17 cellular contexts compared by ENCODE assay signal in genomic region chrX:129559800-129560199, GRCh38. TPM values are rescaled to one million over a fixed set of nuclear protein-coding genes. Genes with fewer than 3 reads are reported as not detected.
DNase-seq lines count a peak whose midpoint lies in the region; ATAC-seq and TF ChIP-seq lines count a peak whose summit lies in the region.
"Had no signal": no experiment of that assay in that cellular context is flagged by ENCODE, and none has a peak within 500 bp of the region (broad histone marks: within the 10 kb centered on the region; RNA-seq: fewer than 3 reads in every experiment).

No MANE protein-coding gene starts in this region.

- TF ChIP-seq CTCF in SK-N-SH (IDR thresholded peaks at IDR 0.05) = no peak
- peak; percentile 18; the same call in 1 of the 2 replicates for TF ChIP-seq CTCF in PC-3 (conservative IDR thresholded peaks at IDR 0.05; ENCODE audit: low read depth, low read length)
- no peak for TF ChIP-seq CTCF in foreskin keratinocyte (conservative IDR thresholded peaks at IDR 0.05)

- ATAC-seq in SK-N-SH treated with all-trans-retinoic acid at 6 μM for 48 hours (peak; percentile 51; the same call in 1 of the 3 replicates), PC-3 (no peak), foreskin keratinocyte (peak; percentile 32), GM18870 (IDR thresholded peaks at IDR 0.05; ENCODE audit: unreplicated experiment) (no peak)
- ATAC-seq: GM12878 had no signal

- WGBS in SK-N-SH (ENCODE audit: low lambda C conversion rate) = 100% methylated on average over 1 of the region's 1 CpG

- H3K27me3 ChIP-seq in SK-N-SH (ENCODE audit: insufficient read depth) = no peaks in the 10 kb centered on the region
- H3K27me3 ChIP-seq in PC-3 (ENCODE audit: low read length) = no peaks in the 10 kb centered on the region
- no peaks in the 10 kb centered on the region for H3K27me3 ChIP-seq in foreskin keratinocyte
- H3K27me3 ChIP-seq: BE2C had no signal

- no peak overlapping the region for H3K27ac ChIP-seq in SK-N-SH (ENCODE audit: low read depth in 2 of 2, low read length in 1 of 2)
- no peak overlapping the region for H3K27ac ChIP-seq in PC-3 (ENCODE audit: low read length)
- no peak overlapping the region for H3K27ac ChIP-seq in foreskin keratinocyte
- H3K27ac ChIP-seq: HL-60 had no signal

- DNase-seq in SK-N-SH (no peak), PC-3 (no peak), foreskin keratinocyte (no peak), NCI-H1930 (lab: John Stamatoyannopoulos, UW) (no peak), medulla oblongata (ENCODE audit: extremely low spot score) (no peak)
- DNase-seq: ACHN; BE2C; C1 segment of cervical spinal cord; CD4-positive, CD25-positive, alpha-beta regulatory T cell; CD8-positive, alpha-beta memory T cell; COR-L47; DMS79 treated with DMSO at 0.1 percent for 48 hours had no signal

- POLR2A ChIA-PET in SK-N-SH (lab: Yijun Ruan, JAX) = no interaction called here
- POLR2A ChIA-PET in PC-3 (lab: Charles Lee; ENCODE audit: unreplicated experiment) = no interaction called here

- TF ChIP-seq EP300 in SK-N-SH (IDR thresholded peaks at IDR 0.05; ENCODE audit: borderline replicate concordance in 1 of 2, low read depth in 1 of 2, low read length in 1 of 2) = no peak

- no peak for TF ChIP-seq RAD21 in SK-N-SH (IDR thresholded peaks at IDR 0.05; ENCODE audit: low read length)

- H3F3A ChIP-seq in SK-N-SH (replicated peaks; ENCODE audit: insufficient read depth) = no peaks in the 10 kb centered on the region
- H3F3A ChIP-seq in PC-3 (ENCODE audit: low read length, unreplicated experiment) = no peaks in the 10 kb centered on the region

- no TSS peak for BruUV-seq in PC-3 (replicated peaks; lab: Mats Ljungman, UMichigan)

- H3K4me3 ChIP-seq in SK-N-SH (ENCODE audit: low read depth in 2 of 2, low read length in 1 of 2) = no peak overlapping the region
- no peak overlapping the region for H3K4me3 ChIP-seq in PC-3 (ENCODE audit: low read length)
- H3K4me3 ChIP-seq: GM12878, HAP-1 had no signal

- CTCF ChIA-PET in SK-N-SH (lab: Yijun Ruan, JAX) = interaction anchor here (1.2 kb wide), 1 partner anchor 20 kb away, joined by 3 read pairs; the partner anchor contains the start of gene OCRL
- CTCF ChIA-PET in PC-3 (lab: Charles Lee) = no interaction called here

- H3K4me2 ChIP-seq in SK-N-SH (no peak overlapping the region), PC-3 (ENCODE audit: low read length) (no peak overlapping the region)

- intact Hi-C loops in PC-3 (cut with micrococcal nuclease) = no loop called here

- H3K9ac ChIP-seq in SK-N-SH (no peak overlapping the region), PC-3 (ENCODE audit: low read length) (no peak overlapping the region)

- H3K9me3 ChIP-seq in SK-N-SH (no peaks in the 10 kb centered on the region), PC-3 (ENCODE audit: low read length) (no peaks in the 10 kb centered on the region)
- H3K9me3 ChIP-seq: BE2C, HAP-1 had no signal

- H3K79me2 ChIP-seq in SK-N-SH (ENCODE audit: insufficient read depth) (no peaks in the 10 kb centered on the region), PC-3 (ENCODE audit: low read length) (no peaks in the 10 kb centered on the region)

- H3K36me3 ChIP-seq in SK-N-SH (replicated peaks in 1 of 2; ENCODE audit: control insufficient read depth in 1 of 2, insufficient read depth in 2 of 2, low read length in 1 of 2) (peaks cover 73 to 78% of the 10 kb centered on the region in 2 experiments), PC-3 (ENCODE audit: low read depth, low read length) (peaks cover 25% of the 10 kb centered on the region; the same call in 1 of the 2 replicates)

- H2AFZ ChIP-seq in SK-N-SH (ENCODE audit: low read depth) (no peak overlapping the region), PC-3 (ENCODE audit: low read length) (no peak overlapping the region)

- H3K9me2 ChIP-seq in SK-N-SH (no peaks in the 10 kb centered on the region), PC-3 (replicated peaks; ENCODE audit: low read length) (no peaks in the 10 kb centered on the region)

- H4K20me1 ChIP-seq in SK-N-SH (ENCODE audit: insufficient read depth) (no peaks in the 10 kb centered on the region), PC-3 (ENCODE audit: low read length) (no peaks in the 10 kb centered on the region)

- H3K4me1 ChIP-seq in SK-N-SH (ENCODE audit: control insufficient read depth in 1 of 2, insufficient read depth in 2 of 2, low read depth in 1 of 2, low read length in 1 of 2) (no peaks in the 10 kb centered on the region), PC-3 (ENCODE audit: insufficient read depth, low read length) (no peaks in the 10 kb centered on the region), foreskin keratinocyte (no peaks in the 10 kb centered on the region)
- H3K4me1 ChIP-seq: BE2C, HAP-1 had no signal

TF ChIP-seq in SK-N-SH treated with all-trans-retinoic acid at 6 μM for 48 hours, 23 proteins besides CTCF, POLR2A, EP300 and RAD21 (continues in another document):
- no peak for TF ChIP-seq RARB (CRISPR knock-in tag; IDR thresholded peaks at IDR 0.05)
- TF ChIP-seq TOX (CRISPR knock-in tag; IDR thresholded peaks at IDR 0.05; ENCODE audit: borderline replicate concordance) = no peak
- no peak for TF ChIP-seq TSHZ2 (CRISPR knock-in tag; IDR thresholded peaks at IDR 0.05)
- TF ChIP-seq ARNTL (CRISPR knock-in tag; IDR thresholded peaks at IDR 0.05; ENCODE audit: borderline replicate concordance, low read depth) = no peak
- no peak for TF ChIP-seq ZFP3 (CRISPR knock-in tag; IDR thresholded peaks at IDR 0.05)

TF ChIP-seq in SK-N-SH, 30 proteins besides CTCF, POLR2A, EP300 and RAD21 (continues in another document):
- no peak for TF ChIP-seq MXI1 (IDR thresholded peaks at IDR 0.05; ENCODE audit: low read depth, low read length)
- no peak for TF ChIP-seq USF2 (IDR thresholded peaks at IDR 0.05; ENCODE audit: borderline replicate concordance, low read depth, low read length)
- TF ChIP-seq CHD2 (IDR thresholded peaks at IDR 0.05; ENCODE audit: low read length, partially characterized antibody) = no peak
- TF ChIP-seq ZBTB33 (IDR thresholded peaks at IDR 0.05; ENCODE audit: borderline replicate concordance, low read depth) = no peak
- TF ChIP-seq IRF3 (IDR thresholded peaks at IDR 0.05; ENCODE audit: low read depth, low read length) = no peak
- TF ChIP-seq JUND (IDR thresholded peaks at IDR 0.05) = no peak
- TF ChIP-seq, protein P1, sequence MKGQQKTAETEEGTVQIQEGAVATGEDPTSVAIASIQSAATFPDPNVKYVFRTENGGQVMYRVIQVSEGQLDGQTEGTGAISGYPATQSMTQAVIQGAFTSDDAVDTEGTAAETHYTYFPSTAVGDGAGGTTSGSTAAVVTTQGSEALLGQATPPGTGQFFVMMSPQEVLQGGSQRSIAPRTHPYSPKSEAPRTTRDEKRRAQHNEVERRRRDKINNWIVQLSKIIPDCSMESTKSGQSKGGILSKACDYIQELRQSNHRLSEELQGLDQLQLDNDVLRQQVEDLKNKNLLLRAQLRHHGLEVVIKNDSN (IDR thresholded peaks at IDR 0.05; ENCODE audit: borderline replicate concordance, low read depth) = no peak
- no peak for TF ChIP-seq RCOR1 (IDR thresholded peaks at IDR 0.05; ENCODE audit: low read length)
- no peak for TF ChIP-seq RXRA (IDR thresholded peaks at IDR 0.05; ENCODE audit: borderline replicate concordance, low read depth)
- no peak for TF ChIP-seq TEAD4 (IDR thresholded peaks at IDR 0.05; ENCODE audit: borderline replicate concordance, insufficient read depth)
- TF ChIP-seq TAF1 (IDR thresholded peaks at IDR 0.05; ENCODE audit: borderline replicate concordance, low read depth, low read length) = no peak

RNA-seq across cellular contexts. Expression of gene OCRL, which starts 19.7 kb away (rescaled TPM):
- polyA plus RNA-seq in SK-N-SH (2012; rRNA removed) (18.6 and 23.3 TPM in 2 replicates), foreskin keratinocyte (7.9 and 9.6 TPM in 2 replicates)
- 22.2 and 23.9 TPM in 2 replicates for polyA plus RNA-seq in SK-N-SH (2012; cell fraction: cytosol; rRNA removed)
- 20.6 and 43.0 TPM in 2 replicates for polyA plus RNA-seq in SK-N-SH (2012; cell fraction: nucleus; rRNA removed)
- total RNA-seq in PC-3 (2014; rRNA removed) (18.7 and 19.4 TPM in 2 replicates), foreskin keratinocyte (21.0 and 21.2 TPM in 2 replicates)

RNA-seq across cellular contexts. Expression of gene SMARCA1, which starts 36.5 kb away (rescaled TPM):
- 17.1 and 23.5 TPM in 2 replicates for polyA plus RNA-seq in SK-N-SH (2012; rRNA removed)
- polyA plus RNA-seq in SK-N-SH (2012; cell fraction: cytosol; rRNA removed) = 32.2 and 42.3 TPM in 2 replicates
- 9.8 and 19.4 TPM in 2 replicates for polyA plus RNA-seq in SK-N-SH (2012; cell fraction: nucleus; rRNA removed)
- 34.8 and 35.6 TPM in 2 replicates for total RNA-seq in PC-3 (2014; rRNA removed)
- 36.5 and 37.8 TPM in 2 replicates for total RNA-seq in foreskin keratinocyte
- polyA plus RNA-seq in foreskin keratinocyte = 11.2 and 13.8 TPM in 2 replicates

Comparison
In these comparisons a context has a peak if more than half of its experiments do, and no peak if none do; other contexts are left out.
1. ATAC-seq: peak in SK-N-SH treated with all-trans-retinoic acid at 6 μM for 48 hours (single experiment) and foreskin keratinocyte (single experiment); none in PC-3 (single experiment) and GM18870 (single experiment).